22 cellular contexts compared by ENCODE assay signal in the genomic region with DNA sequence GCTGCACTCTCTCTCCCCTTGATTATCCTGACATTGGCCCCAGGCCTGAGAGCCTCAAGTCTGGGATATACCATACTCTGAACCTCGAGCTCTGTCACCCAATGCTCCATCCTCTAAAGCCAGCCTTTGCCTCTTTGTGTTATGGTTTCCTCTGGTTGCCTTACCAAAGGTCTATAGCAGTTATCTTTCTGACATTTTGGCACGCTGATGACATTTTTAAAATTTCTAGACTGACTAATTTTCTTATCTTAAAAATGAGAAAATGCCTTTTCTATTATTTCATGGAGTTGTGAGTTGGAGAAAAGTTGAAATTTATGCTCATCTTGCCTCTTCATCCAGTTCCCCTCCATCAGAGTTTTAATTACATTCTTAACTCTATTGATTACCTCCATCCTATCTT.
"Had no signal": no experiment of that assay in that cellular context is flagged by ENCODE, and none has a peak within 500 bp of the region (broad histone marks: within the 10 kb centered on the region; RNA-seq: fewer than 3 reads in every experiment).

No MANE protein-coding gene starts in this region.

- H3K36me3 Mint-ChIP-seq: memory B cell; natural killer cell treated with Interleukin-12 subunit alpha and Interleukin-12 subunit beta and Interleukin-15 and Interleukin-18, amount 100 ng/mL, for 72 hours; stimulated activated effector memory CD8-positive, alpha-beta T cell treated with anti-CD3 and anti-CD28 coated beads, Interleukin-12 subunit alpha, Interleukin-12 subunit beta, amount 100 ng/mL, for 72 hours had no signal

- H3K4me1 Mint-ChIP-seq: stimulated activated effector memory CD8-positive, alpha-beta T cell treated with anti-CD3 and anti-CD28 coated beads, Interleukin-12 subunit alpha, Interleukin-12 subunit beta, amount 100 ng/mL, for 72 hours had no signal

- H3K4me3 ChIP-seq: esophagus squamous epithelium, left ventricle myocardium inferior, lower lobe of right lung, psoas muscle, right lobe of liver, suprapubic skin, tibial artery, upper lobe of right lung, vagina had no signal

- H3K9me3 Mint-ChIP-seq: effector memory CD8-positive, alpha-beta T cell; memory B cell; natural killer cell treated with Interleukin-12 subunit alpha and Interleukin-12 subunit beta and Interleukin-15 and Interleukin-18, amount 100 ng/mL, for 72 hours had no signal

- H3K27ac ChIP-seq: epithelial cell of prostate, esophagus squamous epithelium, foreskin keratinocyte, left ventricle myocardium inferior, lower lobe of right lung, psoas muscle, right lobe of liver, suprapubic skin, tibial artery, upper lobe of right lung, vagina had no signal

- H3K27me3 ChIP-seq: esophagus squamous epithelium, foreskin keratinocyte, right lobe of liver, suprapubic skin, tibial artery, upper lobe of right lung, vagina had no signal

- H3K4me3 Mint-ChIP-seq: effector memory CD8-positive, alpha-beta T cell; memory B cell; natural killer cell treated with Interleukin-12 subunit alpha and Interleukin-12 subunit beta and Interleukin-15 and Interleukin-18, amount 100 ng/mL, for 72 hours; stimulated activated effector memory CD8-positive, alpha-beta T cell treated with anti-CD3 and anti-CD28 coated beads, Interleukin-12 subunit alpha, Interleukin-12 subunit beta, amount 100 ng/mL, for 72 hours had no signal

- H3K9me3 ChIP-seq: esophagus squamous epithelium, left ventricle myocardium inferior, lower lobe of right lung, psoas muscle, right lobe of liver, suprapubic skin, tibial artery, upper lobe of right lung, vagina had no signal

- H3K27ac Mint-ChIP-seq: effector memory CD8-positive, alpha-beta T cell; memory B cell; natural killer cell treated with Interleukin-12 subunit alpha and Interleukin-12 subunit beta and Interleukin-15 and Interleukin-18, amount 100 ng/mL, for 72 hours; stimulated activated effector memory CD8-positive, alpha-beta T cell treated with anti-CD3 and anti-CD28 coated beads, Interleukin-12 subunit alpha, Interleukin-12 subunit beta, amount 100 ng/mL, for 72 hours had no signal

- H3K27me3 Mint-ChIP-seq: effector memory CD8-positive, alpha-beta T cell; memory B cell; natural killer cell treated with Interleukin-12 subunit alpha and Interleukin-12 subunit beta and Interleukin-15 and Interleukin-18, amount 100 ng/mL, for 72 hours had no signal

- H3K4me1 ChIP-seq: foreskin keratinocyte, lower lobe of right lung, psoas muscle, right lobe of liver, tibial artery, upper lobe of right lung had no signal

- H3K36me3 ChIP-seq: left ventricle myocardium inferior, lower lobe of right lung, right lobe of liver, suprapubic skin, tibial artery, upper lobe of right lung, vagina had no signal

- DNase-seq: effector memory CD8-positive, alpha-beta T cell; esophagus squamous epithelium; foreskin keratinocyte; kidney; left cardiac atrium; left ventricle myocardium inferior; lower lobe of right lung; midbrain; psoas muscle; retina; right lobe of liver; stimulated activated CD4-positive, alpha-beta T cell treated with anti-CD3 and anti-CD28 coated beads, Interleukin-4, amount 100 ng/mL, for 1 hour; stimulated activated CD8-positive, alpha-beta memory T cell treated with anti-CD3 and anti-CD28 coated beads, Interleukin-4, amount 100 ng/mL, for 48 hours; stimulated activated naive CD8-positive, alpha-beta T cell treated with anti-CD3 and anti-CD28 coated beads, Interleukin-15, Interleukin-2, amounts not matched to agents 100 U/mL and 50 U/mL, for 24 hours; tibial artery; upper lobe of right lung had no signal
